21 cellular contexts compared by ENCODE assay signal in the genomic region with DNA sequence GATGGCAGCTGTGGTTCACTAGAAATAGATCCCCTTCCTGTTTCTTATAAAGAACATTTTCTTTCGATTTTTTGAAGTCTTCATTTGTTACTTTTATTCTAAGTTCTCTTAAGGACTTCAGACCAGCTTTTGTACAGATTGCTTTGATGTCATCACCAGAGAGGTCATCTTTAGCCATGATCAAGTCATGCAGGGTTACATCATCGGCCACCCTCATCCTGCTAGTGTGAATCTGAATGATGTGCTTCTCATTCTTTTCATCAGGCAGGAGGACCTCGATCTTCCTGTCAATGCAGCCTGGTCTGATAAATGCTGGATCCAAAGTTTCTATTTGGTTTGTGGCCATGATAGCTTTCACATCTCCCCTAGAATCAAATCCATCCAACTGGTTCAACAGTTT.
DNase-seq lines count a peak whose midpoint lies in the region; ATAC-seq and TF ChIP-seq lines count a peak whose summit lies in the region.
"Had no signal": no experiment of that assay in that cellular context is flagged by ENCODE, and none has a peak within 500 bp of the region (broad histone marks: within the 10 kb centered on the region; RNA-seq: fewer than 3 reads in every experiment).

No MANE protein-coding gene starts in this region.

- H3K18ac ChIP-seq in trophoblast cell (ENCODE audit: low read length), result no peak overlapping the region

- no CpG with 5 or more reads among the region's 3 CpGs for WGBS in trophoblast cell (ENCODE audit: extremely low coverage, insufficient coverage, insufficient read length)

- H2BK5ac ChIP-seq in trophoblast cell (ENCODE audit: low read depth, low read length, poor library complexity), result no peak overlapping the region

- H3K79me2 ChIP-seq in PC-9 (ENCODE audit: low read depth) (no peaks in the 10 kb centered on the region), trophoblast cell (ENCODE audit: control insufficient read depth, insufficient read depth, low read length, poor library complexity) (no peaks in the 10 kb centered on the region)

- no peak for ATAC-seq in HG02798 (IDR thresholded peaks at IDR 0.05; ENCODE audit: poor library complexity, unreplicated experiment)

- H3K4me2 ChIP-seq in PC-9, result no peak overlapping the region
- H3K4me2 ChIP-seq in trophoblast cell (ENCODE audit: low read length), result no peak overlapping the region
- H3K4me2 ChIP-seq: BLaER1 had no signal

- H3K23ac ChIP-seq in trophoblast cell (ENCODE audit: low read length), result no peak overlapping the region

- POLR2A ChIA-PET in PC-9 (lab: Charles Lee; ENCODE audit: unreplicated experiment), result no interaction called here

- no peak overlapping the region for H4K91ac ChIP-seq in trophoblast cell (ENCODE audit: low read depth, low read length)

- no peaks in the 10 kb centered on the region for H3F3A ChIP-seq in PC-9 (ENCODE audit: insufficient read depth, low read depth)

- H3K4me3 ChIP-seq in PC-9 (no peak overlapping the region), trophoblast cell (ENCODE audit: low read depth, low read length) (no peak overlapping the region)
- H3K4me3 ChIP-seq: BLaER1 had no signal

- no peak overlapping the region for H4K8ac ChIP-seq in trophoblast cell (ENCODE audit: low read depth, low read length)

- H2BK12ac ChIP-seq in trophoblast cell (ENCODE audit: low read length), result no peak overlapping the region

- no peak overlapping the region for H4K12ac ChIP-seq in trophoblast cell (ENCODE audit: low read depth, low read length)

- H3K27me3 ChIP-seq in PC-9 (ENCODE audit: insufficient read depth, low read depth) (no peaks in the 10 kb centered on the region), trophoblast cell (ENCODE audit: insufficient read depth, low read length) (no peaks in the 10 kb centered on the region)
- H3K27me3 ChIP-seq: BE2C, BLaER1 had no signal

- H2BK120ac ChIP-seq in trophoblast cell (ENCODE audit: insufficient read depth, low read length, poor library complexity), result no peak overlapping the region

- H2AK5ac ChIP-seq in trophoblast cell (ENCODE audit: low read length), result no peak overlapping the region

- no peaks in the 10 kb centered on the region for H3K9me3 ChIP-seq in PC-9 (ENCODE audit: insufficient read depth, low read depth)
- H3K9me3 ChIP-seq in trophoblast cell (ENCODE audit: insufficient read depth, low read depth, low read length), result no peaks in the 10 kb centered on the region
- H3K9me3 ChIP-seq: BE2C, BLaER1 had no signal

- H3K4me1 ChIP-seq in PC-9 (replicated peaks; ENCODE audit: insufficient read depth), result no peaks in the 10 kb centered on the region
- no peaks in the 10 kb centered on the region for H3K4me1 ChIP-seq in trophoblast cell (ENCODE audit: control insufficient read depth in 1 of 2, insufficient read depth in 2 of 2, low read length in 2 of 2)
- H3K4me1 ChIP-seq: BE2C, BLaER1 had no signal

- H3K36me3 ChIP-seq in PC-9 (ENCODE audit: low read depth) (no peaks in the 10 kb centered on the region), trophoblast cell (ENCODE audit: control insufficient read depth in 1 of 2, insufficient read depth in 2 of 2, low read length in 2 of 2) (no peaks in the 10 kb centered on the region)
- H3K36me3 ChIP-seq: BE2C, BLaER1 had no signal

- no TSS peak for BruUV-seq in PC-9 (replicated peaks; lab: Mats Ljungman, UMichigan)

- CTCF ChIA-PET in PC-9 (lab: Charles Lee), result no interaction called here

- no peaks in the 10 kb centered on the region for H3K79me1 ChIP-seq in trophoblast cell (ENCODE audit: low read length)

- H3K4ac ChIP-seq in trophoblast cell (ENCODE audit: low read depth, low read length), result no peak overlapping the region

- H3K27ac ChIP-seq in PC-9 (no peak overlapping the region), trophoblast cell (ENCODE audit: low read depth, low read length) (no peak overlapping the region)
- H3K27ac ChIP-seq: 22Rv1, BLaER1 had no signal

- no peaks in the 10 kb centered on the region for H3K9me2 ChIP-seq in PC-9 (ENCODE audit: insufficient read depth)

- H2AFZ ChIP-seq in PC-9 (peak overlapping the region; percentile 33; the same call in 1 of the 2 replicates), trophoblast cell (ENCODE audit: insufficient read depth, low read length, poor library complexity) (no peak overlapping the region)

- no peaks in the 10 kb centered on the region for H4K20me1 ChIP-seq in PC-9 (ENCODE audit: insufficient read depth)
- H4K20me1 ChIP-seq: BLaER1 had no signal

- H3K14ac ChIP-seq in trophoblast cell (ENCODE audit: low read length), result no peak overlapping the region

- peak; percentile 55 for DNase-seq in DMS53 (lab: John Stamatoyannopoulos, UW)
- no peak for DNase-seq in DMS53 treated with DMSO at 0.1 percent for 48 hours (lab: John Stamatoyannopoulos, UW; ENCODE audit: unreplicated experiment)
- DNase-seq in PC-9, result no peak
- DNase-seq in trophoblast cell, result peak; percentile 68 to 78
- no peak for DNase-seq in NCI-H1417 treated with DMSO at 0.1 percent for 48 hours (lab: John Stamatoyannopoulos, UW)
- DNase-seq: ACHN; BE2C; C1 segment of cervical spinal cord; CD4-positive, alpha-beta memory T cell; CD4-positive, CD25-positive, alpha-beta regulatory T cell; CD8-positive, alpha-beta memory T cell; COR-L47; DMS 273 treated with DMSO at 0.1 percent for 48 hours; DMS153; DMS79; DND-41; EL; GF-D8 had no signal

- TF ChIP-seq CTCF in PC-9 (conservative IDR thresholded peaks at IDR 0.05), result no peak

- H3K9ac ChIP-seq in trophoblast cell (ENCODE audit: low read length), result no peak overlapping the region
- H3K9ac ChIP-seq: BLaER1 had no signal

- intact Hi-C loops in PC-9 (cut with micrococcal nuclease; ENCODE audit: unreplicated experiment), result no loop called here

Comparison
In these comparisons a context has a peak if more than half of its experiments do, and no peak if none do; other contexts are left out.
1. DNase-seq: peak in DMS53 (single experiment) and trophoblast cell (2 of 2); none in DMS53 treated with DMSO at 0.1 percent for 48 hours (single experiment), PC-9 (0 of 2) and NCI-H1417 treated with DMSO at 0.1 percent for 48 hours (single experiment).